Comparison of ENCODE assay signal across 28 cellular contexts in the genomic region with DNA sequence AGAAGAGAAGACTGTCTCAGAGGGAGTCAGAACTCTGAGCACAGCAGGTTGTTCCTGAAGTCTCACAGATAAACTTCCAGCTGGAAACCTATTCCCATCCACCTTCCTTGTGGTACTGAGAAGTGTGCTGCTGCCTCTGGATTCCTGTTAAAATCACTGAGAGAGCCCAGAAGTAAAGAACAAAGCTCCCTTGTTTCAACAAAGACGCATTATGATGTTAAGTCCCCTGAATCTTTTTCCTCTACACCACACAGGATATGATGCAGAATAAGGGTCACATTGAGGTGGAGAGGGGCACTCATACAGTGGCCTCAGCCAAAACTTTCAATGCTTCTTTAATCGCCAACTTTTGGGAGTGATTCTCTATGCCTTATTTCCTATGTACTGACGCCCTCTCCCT.
DNase-seq lines count a peak whose midpoint lies in the region; TF ChIP-seq lines count a peak whose summit lies in the region.
"Had no signal": no experiment of that assay in that cellular context is flagged by ENCODE, and none has a peak within 500 bp of the region (broad histone marks: within the 10 kb centered on the region; RNA-seq: fewer than 3 reads in every experiment).

No MANE protein-coding gene starts in this region.

- intact Hi-C loops in left ventricle myocardium inferior (cut with micrococcal nuclease): no loop called here

- peaks cover 12% of the 10 kb centered on the region for H3K36me3 ChIP-seq in left ventricle myocardium inferior
- H3K36me3 ChIP-seq: ascending aorta, BLaER1, thoracic aorta had no signal

- H3K27ac ChIP-seq in left ventricle myocardium inferior (replicated peaks): no peak overlapping the region
- H3K27ac ChIP-seq: ascending aorta, BLaER1, esophagus muscularis mucosa, thoracic aorta, vagina had no signal

- no peak overlapping the region for H3K4me3 ChIP-seq in left ventricle myocardium inferior
- H3K4me3 ChIP-seq: ascending aorta, BLaER1, esophagus muscularis mucosa, thoracic aorta, vagina had no signal

- peaks cover 7% of the 10 kb centered on the region for H3K4me1 ChIP-seq in left ventricle myocardium inferior
- H3K4me1 ChIP-seq: ascending aorta, esophagus muscularis mucosa, vagina had no signal

- DNase-seq in COLO829 (ENCODE audit: low spot score) (peak; percentile 78), M059J (ENCODE audit: low read depth) (peak; percentile 45), dermis blood vessel endothelial cell (peak; percentile 43), left kidney (ENCODE audit: low read depth, low spot score) (peak; percentile 1), SKM-1 (lab: John Stamatoyannopoulos, UW; ENCODE audit: unreplicated experiment) (no peak), mucosa of gallbladder (ENCODE audit: low spot score) (no peak), left ventricle myocardium inferior (no peak)
- no peak for DNase-seq in stimulated activated CD4-positive, alpha-beta T cell treated with anti-CD3 and anti-CD28 coated beads, Interleukin-2, amount 100 ng/mL, for 48 hours
- DNase-seq: activated CD4-positive, alpha-beta memory T cell treated with anti-CD3 and anti-CD28 coated beads, Interleukin-2, amount 10 ng/mL, durations not matched to agents 7 days and 5 days; activated naive CD8-positive, alpha-beta T cell treated with anti-CD3 and anti-CD28 coated beads for 36 hours; COR-L47; DMS79 treated with DMSO at 0.1 percent for 48 hours; effector memory CD8-positive, alpha-beta T cell; kidney glomerular epithelial cell; mesenchymal stem cell; naive B cell; NCI-H2029 treated with DMSO at 0.1 percent for 48 hours; NCI-H2227 treated with DMSO at 0.1 percent for 48 hours; NCI-H82; occipital lobe; stimulated activated CD4-positive, alpha-beta T cell treated with anti-CD3 and anti-CD28 coated beads, Interleukin-4, amount 100 ng/mL, for 24 hours; stimulated activated naive CD4-positive, alpha-beta T cell treated with Interleukin-2 at 50 U/mL for 16 hours; SW 1271 had no signal

- no peaks in the 10 kb centered on the region for H3K9me3 ChIP-seq in left ventricle myocardium inferior (replicated peaks)
- H3K9me3 ChIP-seq: ascending aorta, BLaER1, esophagus muscularis mucosa, thoracic aorta, vagina had no signal

- H3K27me3 ChIP-seq in left ventricle myocardium inferior (ENCODE audit: low read depth): no peaks in the 10 kb centered on the region
- H3K27me3 ChIP-seq: ascending aorta, BLaER1, esophagus muscularis mucosa, vagina had no signal

- no peak for TF ChIP-seq CTCF in left ventricle myocardium inferior (IDR thresholded peaks at IDR 0.05; ENCODE audit: borderline replicate concordance)

Comparison
In these comparisons a context has a peak if more than half of its experiments do, and no peak if none do; other contexts are left out.
1. DNase-seq: peak in COLO829 (single experiment), M059J (single experiment), dermis blood vessel endothelial cell (single experiment) and left kidney (single experiment); none in SKM-1 (single experiment), mucosa of gallbladder (single experiment), left ventricle myocardium inferior (single experiment) and stimulated activated CD4-positive, alpha-beta T cell treated with anti-CD3 and anti-CD28 coated beads, Interleukin-2, amount 100 ng/mL, for 48 hours (0 of 2).